Comparison of ENCODE assay signal across 7 cellular contexts in the genomic region with DNA sequence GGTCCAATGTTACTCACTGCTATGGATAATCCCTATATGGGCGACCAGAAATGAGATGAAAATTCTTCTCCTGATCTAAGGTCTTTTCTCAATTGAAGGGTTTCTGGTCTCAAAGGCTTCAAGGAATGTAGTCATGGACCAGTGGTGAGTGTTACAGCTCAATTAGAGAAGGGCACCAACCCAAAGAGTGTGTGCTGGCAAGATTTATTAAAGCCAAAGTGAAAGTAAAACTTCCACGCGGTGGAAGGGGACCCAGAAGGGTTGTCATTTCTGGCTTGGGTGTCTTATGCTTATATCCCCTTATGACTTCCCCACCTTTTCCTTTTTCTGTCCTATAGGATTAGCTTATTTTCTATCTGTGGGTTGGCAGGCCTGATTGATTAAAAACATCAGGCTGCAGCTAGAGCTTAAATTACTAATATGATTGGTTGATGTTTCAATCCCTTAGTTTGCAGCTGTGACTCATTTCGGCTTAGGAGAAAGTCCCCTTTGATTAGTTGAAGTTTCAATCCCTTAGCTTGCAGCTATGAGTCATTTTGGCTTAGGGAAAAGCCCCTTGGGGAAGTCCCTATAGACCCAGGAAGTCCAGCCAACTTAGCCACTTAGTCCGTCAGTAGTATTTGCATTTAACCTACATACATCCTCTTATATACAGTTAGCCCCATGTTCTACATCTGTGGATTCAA.
DNase-seq lines count a peak whose midpoint lies in the region; ATAC-seq lines count a peak whose summit lies in the region.

No MANE protein-coding gene starts in this region.

- peak; percentile 54 for ATAC-seq in GM19043 (IDR thresholded peaks at IDR 0.05; ENCODE audit: low read depth, unreplicated experiment)
- ATAC-seq in HG02981 (IDR thresholded peaks at IDR 0.05; ENCODE audit: unreplicated experiment) = peak; percentile 52
- no peak for ATAC-seq in left colon

- peak overlapping the region; percentile 38 for H3K4me3 Mint-ChIP-seq in activated CD4-positive, alpha-beta memory T cell treated with anti-CD3 and anti-CD28 coated beads for 36 hours

- CTCF ChIA-PET in activated CD4-positive, alpha-beta memory T cell treated with anti-CD3 and anti-CD28 coated beads for 36 hours (lab: Charles Lee) = interaction anchor here (0.6 kb wide), 1 partner anchor 16 kb away, joined by 3 read pairs; no protein-coding TSS in a partner anchor

- DNase-seq in activated CD4-positive, alpha-beta memory T cell treated with anti-CD3 and anti-CD28 coated beads for 36 hours = peak; percentile 39
- DNase-seq in renal cortical epithelial cell (ENCODE audit: low read depth) = peak; percentile 90
- no peak for DNase-seq in left colon
- no peak for DNase-seq in NCI-H510A treated with DMSO at 0.1 percent for 48 hours (lab: John Stamatoyannopoulos, UW)
- DNase-seq in dedifferentiated amniotic fluid mesenchymal stem cell (ENCODE audit: extremely low spot score) = no peak

- H3K9me3 Mint-ChIP-seq in activated CD4-positive, alpha-beta memory T cell treated with anti-CD3 and anti-CD28 coated beads for 36 hours = no peaks in the 10 kb centered on the region

- H3K4me1 Mint-ChIP-seq in activated CD4-positive, alpha-beta memory T cell treated with anti-CD3 and anti-CD28 coated beads for 36 hours (ENCODE audit: low read depth) = peaks cover 67% of the 10 kb centered on the region

- H3K27me3 Mint-ChIP-seq in activated CD4-positive, alpha-beta memory T cell treated with anti-CD3 and anti-CD28 coated beads for 36 hours = no peaks in the 10 kb centered on the region

- POLR2A ChIA-PET in activated CD4-positive, alpha-beta memory T cell treated with anti-CD3 and anti-CD28 coated beads for 36 hours (lab: Charles Lee) = interaction anchor here (1.2 to 1.5 kb wide), 2 partner anchors 15 to 162 kb away, joined by 3 read pairs; no protein-coding TSS in a partner anchor

- intact Hi-C loops in activated CD4-positive, alpha-beta memory T cell treated with anti-CD3 and anti-CD28 coated beads for 36 hours (cut with micrococcal nuclease) = loop anchor here (1.0 to 10.0 kb wide), 9 partner anchors 43 to 1113 kb away; a partner anchor contains a TSS
- intact Hi-C loops in left colon (cut with DNase I, micrococcal nuclease) = no loop called here

- no peaks in the 10 kb centered on the region for H3K36me3 Mint-ChIP-seq in activated CD4-positive, alpha-beta memory T cell treated with anti-CD3 and anti-CD28 coated beads for 36 hours

- H3K27ac Mint-ChIP-seq in activated CD4-positive, alpha-beta memory T cell treated with anti-CD3 and anti-CD28 coated beads for 36 hours = peak overlapping the region; percentile 69

Comparison
In these comparisons a context has a peak if more than half of its experiments do, and no peak if none do; other contexts are left out.
1. DNase-seq: peak in activated CD4-positive, alpha-beta memory T cell treated with anti-CD3 and anti-CD28 coated beads for 36 hours (single experiment) and renal cortical epithelial cell (single experiment); none in left colon (0 of 2), NCI-H510A treated with DMSO at 0.1 percent for 48 hours (single experiment) and dedifferentiated amniotic fluid mesenchymal stem cell (single experiment).